Comparison of ENCODE assay signal across 28 cellular contexts in genomic region chr13:63420685-63421084, GRCh38.
"Had no signal": no experiment of that assay in that cellular context is flagged by ENCODE, and none has a peak within 500 bp of the region (broad histone marks: within the 10 kb centered on the region; RNA-seq: fewer than 3 reads in every experiment).

No MANE protein-coding gene starts in this region.

- H3K4me1 ChIP-seq: colonic mucosa, esophagus muscularis mucosa, esophagus squamous epithelium, foreskin keratinocyte, gastrocnemius medialis, gastroesophageal sphincter, heart left ventricle, heart right ventricle had no signal

- H3K27me3 ChIP-seq: colonic mucosa, dorsolateral prefrontal cortex, esophagus muscularis mucosa, esophagus squamous epithelium, foreskin keratinocyte, gastrocnemius medialis, gastroesophageal sphincter, heart left ventricle, heart right ventricle, hepatocyte had no signal

- H3K4me2 ChIP-seq: hepatocyte had no signal

- H3K4me3 ChIP-seq: colonic mucosa, coronary artery, dorsolateral prefrontal cortex, esophagus muscularis mucosa, esophagus squamous epithelium, gastrocnemius medialis, gastroesophageal sphincter, heart left ventricle, heart right ventricle, hepatocyte had no signal

- H3K36me3 ChIP-seq: colonic mucosa, esophagus muscularis mucosa, esophagus squamous epithelium, gastrocnemius medialis, gastroesophageal sphincter, heart left ventricle, heart right ventricle had no signal

- H2AFZ ChIP-seq: hepatocyte had no signal

- H3K79me2 ChIP-seq: hepatocyte had no signal

- H3K9me3 ChIP-seq: colonic mucosa, esophagus muscularis mucosa, gastrocnemius medialis, gastroesophageal sphincter had no signal

- H3K27ac ChIP-seq: colonic mucosa, coronary artery, dorsolateral prefrontal cortex, epithelial cell of prostate, esophagus muscularis mucosa, esophagus squamous epithelium, foreskin keratinocyte, gastrocnemius medialis, gastroesophageal sphincter, heart left ventricle, heart right ventricle, hepatocyte had no signal

- ATAC-seq: effector memory CD8-positive, alpha-beta T cell; esophagus mucosa; foreskin keratinocyte; gastrocnemius medialis; gastroesophageal sphincter; heart left ventricle; heart right ventricle had no signal

- FAIRE-seq: endometrium, endothelial cell of umbilical vein, frontal cortex had no signal

- DNase-seq: colonic mucosa; cortex of kidney; dermis blood vessel endothelial cell; dorsolateral prefrontal cortex; effector CD4-positive, alpha-beta T cell; effector CD8-positive, alpha-beta T cell; effector memory CD4-positive, alpha-beta T cell; effector memory CD8-positive, alpha-beta T cell; endodermal cell; erythroblast; esophagus squamous epithelium; foreskin fibroblast; foreskin keratinocyte; foreskin melanocyte; gastrocnemius medialis; glutamatergic neuron; head of caudate nucleus; heart left ventricle; heart right ventricle had no signal
